Comparison of ENCODE assay signal across 1 cellular context in the genomic region with DNA sequence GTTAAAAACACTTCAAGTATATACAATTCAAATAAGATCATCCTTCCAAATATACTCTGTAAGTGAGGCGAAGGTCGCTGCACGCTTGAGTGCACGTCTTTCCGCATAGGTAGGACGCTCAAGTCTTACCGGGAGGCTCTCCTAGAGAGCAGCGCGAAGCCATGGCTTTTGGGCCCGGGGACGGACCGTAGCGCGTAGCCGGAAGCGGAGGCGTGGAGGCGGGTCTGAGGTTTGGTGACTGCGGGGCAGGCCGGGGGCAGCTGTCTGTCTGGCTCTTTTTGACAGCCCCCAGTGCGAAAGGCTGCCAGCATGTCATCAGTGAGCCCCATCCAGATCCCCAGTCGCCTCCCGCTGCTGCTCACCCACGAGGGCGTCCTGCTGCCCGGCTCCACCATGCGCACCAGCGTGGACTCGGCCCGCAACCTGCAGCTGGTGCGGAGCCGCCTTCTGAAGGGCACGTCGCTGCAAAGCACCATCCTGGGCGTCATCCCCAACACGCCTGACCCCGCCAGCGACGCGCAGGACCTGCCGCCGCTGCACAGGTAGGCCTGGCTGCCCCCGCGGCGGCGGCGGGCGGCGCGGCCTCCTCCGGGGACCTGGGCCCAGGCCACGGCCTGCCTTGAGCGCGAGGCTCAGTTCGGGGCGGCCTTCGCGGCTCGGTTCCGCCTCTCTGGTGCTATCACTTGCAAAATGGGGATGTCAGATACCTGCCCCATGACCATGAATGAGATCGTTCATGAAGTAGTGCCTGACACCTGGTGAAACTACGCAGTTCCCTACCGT.
TF ChIP-seq lines count a peak whose summit lies in the region.

A gene with protein sequence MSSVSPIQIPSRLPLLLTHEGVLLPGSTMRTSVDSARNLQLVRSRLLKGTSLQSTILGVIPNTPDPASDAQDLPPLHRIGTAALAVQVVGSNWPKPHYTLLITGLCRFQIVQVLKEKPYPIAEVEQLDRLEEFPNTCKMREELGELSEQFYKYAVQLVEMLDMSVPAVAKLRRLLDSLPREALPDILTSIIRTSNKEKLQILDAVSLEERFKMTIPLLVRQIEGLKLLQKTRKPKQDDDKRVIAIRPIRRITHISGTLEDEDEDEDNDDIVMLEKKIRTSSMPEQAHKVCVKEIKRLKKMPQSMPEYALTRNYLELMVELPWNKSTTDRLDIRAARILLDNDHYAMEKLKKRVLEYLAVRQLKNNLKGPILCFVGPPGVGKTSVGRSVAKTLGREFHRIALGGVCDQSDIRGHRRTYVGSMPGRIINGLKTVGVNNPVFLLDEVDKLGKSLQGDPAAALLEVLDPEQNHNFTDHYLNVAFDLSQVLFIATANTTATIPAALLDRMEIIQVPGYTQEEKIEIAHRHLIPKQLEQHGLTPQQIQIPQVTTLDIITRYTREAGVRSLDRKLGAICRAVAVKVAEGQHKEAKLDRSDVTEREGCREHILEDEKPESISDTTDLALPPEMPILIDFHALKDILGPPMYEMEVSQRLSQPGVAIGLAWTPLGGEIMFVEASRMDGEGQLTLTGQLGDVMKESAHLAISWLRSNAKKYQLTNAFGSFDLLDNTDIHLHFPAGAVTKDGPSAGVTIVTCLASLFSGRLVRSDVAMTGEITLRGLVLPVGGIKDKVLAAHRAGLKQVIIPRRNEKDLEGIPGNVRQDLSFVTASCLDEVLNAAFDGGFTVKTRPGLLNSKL (plus strand): TSS at position 221 of the 783 bp plus-strand sequence. CDS start 89 bp downstream, at position 310.

TF ChIP-seq in HepG2, 621 proteins besides CTCF, POLR2A, EP300 and RAD21 (continued from another document and continues in another):
- TF ChIP-seq, protein P1, sequence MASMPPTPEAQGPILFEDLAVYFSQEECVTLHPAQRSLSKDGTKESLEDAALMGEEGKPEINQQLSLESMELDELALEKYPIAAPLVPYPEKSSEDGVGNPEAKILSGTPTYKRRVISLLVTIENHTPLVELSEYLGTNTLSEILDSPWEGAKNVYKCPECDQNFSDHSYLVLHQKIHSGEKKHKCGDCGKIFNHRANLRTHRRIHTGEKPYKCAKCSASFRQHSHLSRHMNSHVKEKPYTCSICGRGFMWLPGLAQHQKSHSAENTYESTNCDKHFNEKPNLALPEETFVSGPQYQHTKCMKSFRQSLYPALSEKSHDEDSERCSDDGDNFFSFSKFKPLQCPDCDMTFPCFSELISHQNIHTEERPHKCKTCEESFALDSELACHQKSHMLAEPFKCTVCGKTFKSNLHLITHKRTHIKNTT (CRISPR knock-in tag; IDR thresholded peaks at IDR 0.05): 0 out of 2 replicates have a peak, but pooled peaks have one; percentile 84
- TF ChIP-seq ZNF367 (CRISPR knock-in tag; IDR thresholded peaks at IDR 0.05; ENCODE audit: borderline replicate concordance) (0 out of 2 replicates have a peak, but pooled peaks have one; percentile 73), GTF3A (CRISPR knock-in tag; conservative IDR thresholded peaks at IDR 0.05) (0 out of 2 replicates have a peak, but pooled peaks have one; percentile 52), NR2C2 (CRISPR knock-in tag; IDR thresholded peaks at IDR 0.05; ENCODE audit: borderline replicate concordance) (peak; percentile 89), ZNF672 (CRISPR knock-in tag; IDR thresholded peaks at IDR 0.05) (0 out of 2 replicates have a peak, but pooled peaks have one; percentile 81), SMAD1 (CRISPR knock-in tag; IDR thresholded peaks at IDR 0.05; ENCODE audit: borderline replicate concordance, low read depth) (peak; percentile 79; the same call in 1 of the 2 replicates), PPARG (CRISPR knock-in tag; conservative IDR thresholded peaks at IDR 0.05) (peak; percentile 97), ZNF296 (CRISPR knock-in tag; conservative IDR thresholded peaks at IDR 0.05) (no peak), ZNF44 (CRISPR knock-in tag; IDR thresholded peaks at IDR 0.05) (0 out of 2 replicates have a peak, but pooled peaks have one; percentile 38), MYNN (CRISPR knock-in tag; IDR thresholded peaks at IDR 0.05; ENCODE audit: low read depth) (0 out of 2 replicates have a peak, but pooled peaks have one; percentile 42), ZNF121 (CRISPR knock-in tag; IDR thresholded peaks at IDR 0.05) (peak; percentile 56; the same call in 1 of the 2 replicates), CCAR2 (optimal IDR thresholded peaks at IDR 0.05; ENCODE audit: low read depth, low read length) (no peak), TOE1 (CRISPR knock-in tag; IDR thresholded peaks at IDR 0.05) (no peak; the same call in 1 of the 2 replicates), KDM2A (CRISPR knock-in tag; IDR thresholded peaks at IDR 0.05; ENCODE audit: borderline replicate concordance, low read depth) (peak; percentile 99), XBP1 (CRISPR knock-in tag; IDR thresholded peaks at IDR 0.05) (no peak), RFX3 (CRISPR knock-in tag; IDR thresholded peaks at IDR 0.05) (peak; percentile 31; the same call in 1 of the 2 replicates), MAFG (CRISPR knock-in tag; IDR thresholded peaks at IDR 0.05) (no peak), ZNF563 (CRISPR knock-in tag; IDR thresholded peaks at IDR 0.05) (peak; percentile 98), TEAD3 (CRISPR knock-in tag; optimal IDR thresholded peaks at IDR 0.05; ENCODE audit: borderline replicate concordance) (peak; percentile 83), PLRG1 (conservative IDR thresholded peaks at IDR 0.05) (no peak), PITX1 (CRISPR knock-in tag; IDR thresholded peaks at IDR 0.05) (peak; percentile 86), ZNF768 (CRISPR knock-in tag; IDR thresholded peaks at IDR 0.05) (peak; percentile 86; the same call in 1 of the 2 replicates), ZNF749 (CRISPR knock-in tag; IDR thresholded peaks at IDR 0.05; ENCODE audit: borderline replicate concordance) (0 out of 2 replicates have a peak, but pooled peaks have one; percentile 50), ZNF430 (CRISPR knock-in tag; IDR thresholded peaks at IDR 0.05) (peak; percentile 97), HNF4A (CRISPR knock-in tag; IDR thresholded peaks at IDR 0.05) (peak; percentile 60)
- TF ChIP-seq, protein P2, sequence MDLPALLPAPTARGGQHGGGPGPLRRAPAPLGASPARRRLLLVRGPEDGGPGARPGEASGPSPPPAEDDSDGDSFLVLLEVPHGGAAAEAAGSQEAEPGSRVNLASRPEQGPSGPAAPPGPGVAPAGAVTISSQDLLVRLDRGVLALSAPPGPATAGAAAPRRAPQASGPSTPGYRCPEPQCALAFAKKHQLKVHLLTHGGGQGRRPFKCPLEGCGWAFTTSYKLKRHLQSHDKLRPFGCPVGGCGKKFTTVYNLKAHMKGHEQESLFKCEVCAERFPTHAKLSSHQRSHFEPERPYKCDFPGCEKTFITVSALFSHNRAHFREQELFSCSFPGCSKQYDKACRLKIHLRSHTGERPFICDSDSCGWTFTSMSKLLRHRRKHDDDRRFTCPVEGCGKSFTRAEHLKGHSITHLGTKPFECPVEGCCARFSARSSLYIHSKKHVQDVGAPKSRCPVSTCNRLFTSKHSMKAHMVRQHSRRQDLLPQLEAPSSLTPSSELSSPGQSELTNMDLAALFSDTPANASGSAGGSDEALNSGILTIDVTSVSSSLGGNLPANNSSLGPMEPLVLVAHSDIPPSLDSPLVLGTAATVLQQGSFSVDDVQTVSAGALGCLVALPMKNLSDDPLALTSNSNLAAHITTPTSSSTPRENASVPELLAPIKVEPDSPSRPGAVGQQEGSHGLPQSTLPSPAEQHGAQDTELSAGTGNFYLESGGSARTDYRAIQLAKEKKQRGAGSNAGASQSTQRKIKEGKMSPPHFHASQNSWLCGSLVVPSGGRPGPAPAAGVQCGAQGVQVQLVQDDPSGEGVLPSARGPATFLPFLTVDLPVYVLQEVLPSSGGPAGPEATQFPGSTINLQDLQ (CRISPR knock-in tag; IDR thresholded peaks at IDR 0.05): peak; percentile 50; the same call in 1 of the 2 replicates
- TF ChIP-seq, protein P3, sequence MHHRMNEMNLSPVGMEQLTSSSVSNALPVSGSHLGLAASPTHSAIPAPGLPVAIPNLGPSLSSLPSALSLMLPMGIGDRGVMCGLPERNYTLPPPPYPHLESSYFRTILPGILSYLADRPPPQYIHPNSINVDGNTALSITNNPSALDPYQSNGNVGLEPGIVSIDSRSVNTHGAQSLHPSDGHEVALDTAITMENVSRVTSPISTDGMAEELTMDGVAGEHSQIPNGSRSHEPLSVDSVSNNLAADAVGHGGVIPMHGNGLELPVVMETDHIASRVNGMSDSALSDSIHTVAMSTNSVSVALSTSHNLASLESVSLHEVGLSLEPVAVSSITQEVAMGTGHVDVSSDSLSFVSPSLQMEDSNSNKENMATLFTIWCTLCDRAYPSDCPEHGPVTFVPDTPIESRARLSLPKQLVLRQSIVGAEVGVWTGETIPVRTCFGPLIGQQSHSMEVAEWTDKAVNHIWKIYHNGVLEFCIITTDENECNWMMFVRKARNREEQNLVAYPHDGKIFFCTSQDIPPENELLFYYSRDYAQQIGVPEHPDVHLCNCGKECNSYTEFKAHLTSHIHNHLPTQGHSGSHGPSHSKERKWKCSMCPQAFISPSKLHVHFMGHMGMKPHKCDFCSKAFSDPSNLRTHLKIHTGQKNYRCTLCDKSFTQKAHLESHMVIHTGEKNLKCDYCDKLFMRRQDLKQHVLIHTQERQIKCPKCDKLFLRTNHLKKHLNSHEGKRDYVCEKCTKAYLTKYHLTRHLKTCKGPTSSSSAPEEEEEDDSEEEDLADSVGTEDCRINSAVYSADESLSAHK (CRISPR knock-in tag; IDR thresholded peaks at IDR 0.05; ENCODE audit: borderline replicate concordance): no peak
- TF ChIP-seq, protein P4, sequence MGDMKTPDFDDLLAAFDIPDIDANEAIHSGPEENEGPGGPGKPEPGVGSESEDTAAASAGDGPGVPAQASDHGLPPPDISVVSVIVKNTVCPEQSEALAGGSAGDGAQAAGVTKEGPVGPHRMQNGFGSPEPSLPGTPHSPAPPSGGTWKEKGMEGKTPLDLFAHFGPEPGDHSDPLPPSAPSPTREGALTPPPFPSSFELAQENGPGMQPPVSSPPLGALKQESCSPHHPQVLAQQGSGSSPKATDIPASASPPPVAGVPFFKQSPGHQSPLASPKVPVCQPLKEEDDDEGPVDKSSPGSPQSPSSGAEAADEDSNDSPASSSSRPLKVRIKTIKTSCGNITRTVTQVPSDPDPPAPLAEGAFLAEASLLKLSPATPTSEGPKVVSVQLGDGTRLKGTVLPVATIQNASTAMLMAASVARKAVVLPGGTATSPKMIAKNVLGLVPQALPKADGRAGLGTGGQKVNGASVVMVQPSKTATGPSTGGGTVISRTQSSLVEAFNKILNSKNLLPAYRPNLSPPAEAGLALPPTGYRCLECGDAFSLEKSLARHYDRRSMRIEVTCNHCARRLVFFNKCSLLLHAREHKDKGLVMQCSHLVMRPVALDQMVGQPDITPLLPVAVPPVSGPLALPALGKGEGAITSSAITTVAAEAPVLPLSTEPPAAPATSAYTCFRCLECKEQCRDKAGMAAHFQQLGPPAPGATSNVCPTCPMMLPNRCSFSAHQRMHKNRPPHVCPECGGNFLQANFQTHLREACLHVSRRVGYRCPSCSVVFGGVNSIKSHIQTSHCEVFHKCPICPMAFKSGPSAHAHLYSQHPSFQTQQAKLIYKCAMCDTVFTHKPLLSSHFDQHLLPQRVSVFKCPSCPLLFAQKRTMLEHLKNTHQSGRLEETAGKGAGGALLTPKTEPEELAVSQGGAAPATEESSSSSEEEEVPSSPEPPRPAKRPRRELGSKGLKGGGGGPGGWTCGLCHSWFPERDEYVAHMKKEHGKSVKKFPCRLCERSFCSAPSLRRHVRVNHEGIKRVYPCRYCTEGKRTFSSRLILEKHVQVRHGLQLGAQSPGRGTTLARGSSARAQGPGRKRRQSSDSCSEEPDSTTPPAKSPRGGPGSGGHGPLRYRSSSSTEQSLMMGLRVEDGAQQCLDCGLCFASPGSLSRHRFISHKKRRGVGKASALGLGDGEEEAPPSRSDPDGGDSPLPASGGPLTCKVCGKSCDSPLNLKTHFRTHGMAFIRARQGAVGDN (CRISPR knock-in tag; IDR thresholded peaks at IDR 0.05): peak; percentile 97
- TF ChIP-seq, protein P5, sequence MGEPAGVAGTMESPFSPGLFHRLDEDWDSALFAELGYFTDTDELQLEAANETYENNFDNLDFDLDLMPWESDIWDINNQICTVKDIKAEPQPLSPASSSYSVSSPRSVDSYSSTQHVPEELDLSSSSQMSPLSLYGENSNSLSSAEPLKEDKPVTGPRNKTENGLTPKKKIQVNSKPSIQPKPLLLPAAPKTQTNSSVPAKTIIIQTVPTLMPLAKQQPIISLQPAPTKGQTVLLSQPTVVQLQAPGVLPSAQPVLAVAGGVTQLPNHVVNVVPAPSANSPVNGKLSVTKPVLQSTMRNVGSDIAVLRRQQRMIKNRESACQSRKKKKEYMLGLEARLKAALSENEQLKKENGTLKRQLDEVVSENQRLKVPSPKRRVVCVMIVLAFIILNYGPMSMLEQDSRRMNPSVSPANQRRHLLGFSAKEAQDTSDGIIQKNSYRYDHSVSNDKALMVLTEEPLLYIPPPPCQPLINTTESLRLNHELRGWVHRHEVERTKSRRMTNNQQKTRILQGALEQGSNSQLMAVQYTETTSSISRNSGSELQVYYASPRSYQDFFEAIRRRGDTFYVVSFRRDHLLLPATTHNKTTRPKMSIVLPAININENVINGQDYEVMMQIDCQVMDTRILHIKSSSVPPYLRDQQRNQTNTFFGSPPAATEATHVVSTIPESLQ (CRISPR knock-in tag; conservative IDR thresholded peaks at IDR 0.05): no peak
- TF ChIP-seq, protein P6, sequence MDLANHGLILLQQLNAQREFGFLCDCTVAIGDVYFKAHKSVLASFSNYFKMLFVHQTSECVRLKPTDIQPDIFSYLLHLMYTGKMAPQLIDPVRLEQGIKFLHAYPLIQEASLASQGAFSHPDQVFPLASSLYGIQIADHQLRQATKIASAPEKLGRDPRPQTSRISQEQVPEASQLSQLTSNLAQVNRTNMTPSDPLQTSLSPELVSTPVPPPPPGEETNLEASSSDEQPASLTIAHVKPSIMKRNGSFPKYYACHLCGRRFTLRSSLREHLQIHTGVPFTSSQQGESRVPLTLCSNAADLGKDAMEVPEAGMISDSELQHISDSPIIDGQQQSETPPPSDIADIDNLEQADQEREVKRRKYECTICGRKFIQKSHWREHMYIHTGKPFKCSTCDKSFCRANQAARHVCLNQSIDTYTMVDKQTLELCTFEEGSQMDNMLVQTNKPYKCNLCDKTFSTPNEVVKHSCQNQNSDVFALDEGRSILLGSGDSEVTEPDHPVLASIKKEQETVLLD (CRISPR knock-in tag; IDR thresholded peaks at IDR 0.05; ENCODE audit: low read depth): peak; percentile 83; the same call in 1 of the 2 replicates
- TF ChIP-seq, protein P7, sequence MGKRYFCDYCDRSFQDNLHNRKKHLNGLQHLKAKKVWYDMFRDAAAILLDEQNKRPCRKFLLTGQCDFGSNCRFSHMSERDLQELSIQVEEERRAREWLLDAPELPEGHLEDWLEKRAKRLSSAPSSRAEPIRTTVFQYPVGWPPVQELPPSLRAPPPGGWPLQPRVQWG (CRISPR knock-in tag; IDR thresholded peaks at IDR 0.05; ENCODE audit: borderline replicate concordance, low read depth): no peak
- TF ChIP-seq, protein P8, sequence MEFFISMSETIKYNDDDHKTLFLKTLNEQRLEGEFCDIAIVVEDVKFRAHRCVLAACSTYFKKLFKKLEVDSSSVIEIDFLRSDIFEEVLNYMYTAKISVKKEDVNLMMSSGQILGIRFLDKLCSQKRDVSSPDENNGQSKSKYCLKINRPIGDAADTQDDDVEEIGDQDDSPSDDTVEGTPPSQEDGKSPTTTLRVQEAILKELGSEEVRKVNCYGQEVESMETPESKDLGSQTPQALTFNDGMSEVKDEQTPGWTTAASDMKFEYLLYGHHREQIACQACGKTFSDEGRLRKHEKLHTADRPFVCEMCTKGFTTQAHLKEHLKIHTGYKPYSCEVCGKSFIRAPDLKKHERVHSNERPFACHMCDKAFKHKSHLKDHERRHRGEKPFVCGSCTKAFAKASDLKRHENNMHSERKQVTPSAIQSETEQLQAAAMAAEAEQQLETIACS (CRISPR knock-in tag; IDR thresholded peaks at IDR 0.05): no peak
- TF ChIP-seq, protein P9, sequence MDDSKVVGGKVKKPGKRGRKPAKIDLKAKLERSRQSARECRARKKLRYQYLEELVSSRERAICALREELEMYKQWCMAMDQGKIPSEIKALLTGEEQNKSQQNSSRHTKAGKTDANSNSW (CRISPR knock-in tag; IDR thresholded peaks at IDR 0.05; ENCODE audit: borderline replicate concordance): peak; percentile 61; the same call in 1 of the 2 replicates
